8 cellular contexts compared by ENCODE assay signal in the genomic region with DNA sequence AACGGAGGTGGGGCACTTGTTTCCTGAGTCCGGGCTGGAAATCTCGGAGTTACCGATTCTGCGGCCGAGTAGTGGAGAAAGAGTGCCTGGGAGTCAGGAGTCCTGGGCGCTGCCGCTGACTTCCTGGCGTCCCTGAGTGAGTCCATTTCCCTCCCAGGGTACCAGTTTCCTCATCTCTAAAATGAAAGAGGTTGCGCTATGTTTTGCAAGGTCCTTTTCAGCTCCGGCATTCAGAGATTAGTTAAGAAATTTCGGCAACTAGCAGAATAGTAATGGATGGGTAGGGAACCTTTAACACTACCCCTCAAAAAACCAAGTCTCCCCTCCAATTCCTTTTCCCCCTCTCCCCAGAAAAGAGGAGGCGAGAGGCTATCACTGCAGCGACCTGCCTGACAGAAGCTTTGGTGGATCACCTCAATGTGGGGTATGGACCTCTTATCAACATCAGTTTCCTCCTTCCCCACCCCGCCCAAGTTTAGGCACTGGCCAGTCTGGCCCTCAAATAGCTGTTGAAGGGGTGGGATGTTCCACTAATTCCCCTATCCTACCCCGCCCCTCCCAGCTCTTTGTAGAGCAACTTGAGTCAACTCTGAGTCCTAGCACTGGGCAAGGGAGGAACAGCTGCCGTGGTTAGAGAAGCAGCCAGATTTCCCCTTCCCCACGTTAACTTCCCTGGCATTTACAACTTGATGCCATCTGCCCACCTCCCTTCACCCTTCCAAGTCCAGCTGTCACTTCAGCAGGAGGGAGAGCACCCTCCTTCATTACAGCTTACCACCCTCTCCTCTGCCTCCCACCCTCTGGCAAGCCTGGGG. TPM values are rescaled to one million over a fixed set of nuclear protein-coding genes. Genes with fewer than 3 reads are reported as not detected.
DNase-seq lines count a peak whose midpoint lies in the region; ATAC-seq and TF ChIP-seq lines count a peak whose summit lies in the region.

No MANE protein-coding gene starts in this region.

- H3K27ac ChIP-seq in caudate nucleus (ENCODE audit: low read depth, low read length), result peak overlapping the region; percentile 93

- TF ChIP-seq CTCF in GM20000 (IDR thresholded peaks at IDR 0.05; ENCODE audit: extremely low read depth, missing control alignments), result no peak

- peak; percentile 62 for DNase-seq in NCI-H82 (lab: John Stamatoyannopoulos, UW)
- DNase-seq in NCI-H82 treated with DMSO at 0.1 percent for 48 hours (lab: John Stamatoyannopoulos, UW; ENCODE audit: unreplicated experiment), result no peak
- peak; percentile 98 for DNase-seq in NCI-H2171 treated with DMSO at 0.1 percent for 48 hours (lab: John Stamatoyannopoulos, UW)
- DNase-seq in caudate nucleus (lab: John Stamatoyannopoulos, UW), result no peak
- peak; percentile 100 for DNase-seq in myocyte (ENCODE audit: low read depth)
- no peak for DNase-seq in GM20000 (ENCODE audit: low spot score)
- no peak for DNase-seq in UCSD-AML1 (lab: John Stamatoyannopoulos, UW; ENCODE audit: unreplicated experiment)

- no peak for ATAC-seq in GM21390 (IDR thresholded peaks at IDR 0.05; ENCODE audit: unreplicated experiment)

RNA-seq across cellular contexts. Expression of gene BLOC1S1, which starts 0.9 kb away (rescaled TPM):
- 104 and 106 TPM in 2 replicates for total RNA-seq in myocyte
- polyA plus RNA-seq in myocyte (2012), result 242 TPM

RNA-seq across cellular contexts. Expression of gene RDH5, which starts 3.4 kb away (rescaled TPM):
- total RNA-seq in myocyte, result 457 and 673 TPM in 2 replicates
- 71.1 TPM for polyA plus RNA-seq in myocyte (2012)

RNA-seq across cellular contexts. Expression of gene ITGA7, which starts 9.1 kb away (rescaled TPM):
- 1,498 and 1,557 TPM in 2 replicates for total RNA-seq in myocyte
- 430 TPM for polyA plus RNA-seq in myocyte (2012)

RNA-seq across cellular contexts. Expression of gene CD63, which starts 12.0 kb away (rescaled TPM):
- total RNA-seq in myocyte, result 2,565 and 2,632 TPM in 2 replicates
- polyA plus RNA-seq in myocyte (2012), result 2,293 TPM

RNA-seq across cellular contexts. Expression of gene GDF11, which starts 26.1 kb away (rescaled TPM):
- 6.2 and 6.6 TPM in 2 replicates for total RNA-seq in myocyte
- 14.3 TPM for polyA plus RNA-seq in myocyte (2012)

Comparison
In these comparisons a context has a peak if more than half of its experiments do, and no peak if none do; other contexts are left out.
1. DNase-seq: peak in NCI-H82 (single experiment), NCI-H2171 treated with DMSO at 0.1 percent for 48 hours (single experiment) and myocyte (single experiment); none in NCI-H82 treated with DMSO at 0.1 percent for 48 hours (single experiment), caudate nucleus (0 of 61), GM20000 (single experiment) and UCSD-AML1 (single experiment).